12 cellular contexts compared by ENCODE assay signal in the genomic region with DNA sequence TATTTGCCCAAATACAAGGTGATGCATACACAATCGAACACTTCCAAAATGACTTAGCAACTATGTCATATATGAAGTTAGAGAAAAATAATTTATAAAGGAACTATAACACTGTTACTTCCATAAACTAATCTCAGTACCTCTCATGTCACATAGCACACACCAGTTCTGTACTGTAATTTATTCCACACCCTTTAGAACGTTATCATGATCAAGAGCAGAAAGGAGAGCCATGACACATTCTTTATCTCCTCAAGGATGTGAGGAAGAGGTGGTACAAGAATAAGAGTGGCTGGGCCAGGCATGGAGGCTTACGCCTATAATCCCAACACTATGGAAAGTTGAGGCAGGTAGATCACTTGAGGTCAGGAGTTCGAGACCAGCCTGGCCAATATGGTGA.
"Had no signal": no experiment of that assay in that cellular context is flagged by ENCODE, and none has a peak within 500 bp of the region (broad histone marks: within the 10 kb centered on the region; RNA-seq: fewer than 3 reads in every experiment).

No MANE protein-coding gene starts in this region.

- H3K27me3 Mint-ChIP-seq: activated naive CD4-positive, alpha-beta T cell treated with anti-CD3 and anti-CD28 coated beads, Interleukin-2, amount 50 U/mL, for 24 hours had no signal

- ATAC-seq: foreskin keratinocyte, left lung had no signal

- H3K4me3 Mint-ChIP-seq: activated naive CD4-positive, alpha-beta T cell treated with anti-CD3 and anti-CD28 coated beads, Interleukin-2, amount 50 U/mL, for 24 hours; neural crest cell had no signal

- H3K27ac Mint-ChIP-seq: activated naive CD4-positive, alpha-beta T cell treated with anti-CD3 and anti-CD28 coated beads, Interleukin-2, amount 50 U/mL, for 24 hours had no signal

- H3K9me3 Mint-ChIP-seq: activated naive CD4-positive, alpha-beta T cell treated with anti-CD3 and anti-CD28 coated beads, Interleukin-2, amount 50 U/mL, for 24 hours; neural crest cell had no signal

- DNase-seq: activated CD4-positive, alpha-beta T cell treated with anti-CD3 and anti-CD28 coated beads, Interleukin-2, amount 50 U/mL, for 4 hours; activated effector memory CD4-positive, alpha-beta T cell treated with anti-CD3 and anti-CD28 coated beads, Interleukin-2, amount 50 U/mL, for 16 hours; activated T-cell treated with anti-CD3 and anti-CD28 coated beads for 4 hours; foreskin keratinocyte; hypothalamus; left lung; midbrain; SK-N-SH; stimulated activated CD4-positive, alpha-beta T cell treated with anti-CD3 and anti-CD28 coated beads, Interleukin-2, amount 100 ng/mL, for 24 hours; upper lobe of left lung had no signal

- H3K36me3 Mint-ChIP-seq: activated naive CD4-positive, alpha-beta T cell treated with anti-CD3 and anti-CD28 coated beads, Interleukin-2, amount 50 U/mL, for 24 hours had no signal
